Comparison of ENCODE assay signal across 28 cellular contexts in genomic region chr7:12941512-12941911, GRCh38.
DNase-seq lines count a peak whose midpoint lies in the region; ATAC-seq, FAIRE-seq and TF ChIP-seq lines count a peak whose summit lies in the region.
"Had no signal": no experiment of that assay in that cellular context is flagged by ENCODE, and none has a peak within 500 bp of the region (broad histone marks: within the 10 kb centered on the region; RNA-seq: fewer than 3 reads in every experiment).

No MANE protein-coding gene starts in this region.

- H3K27ac Mint-ChIP-seq in activated naive CD8-positive, alpha-beta T cell treated with anti-CD3 and anti-CD28 coated beads, Interleukin-2, amount 50 U/mL, for 24 hours, result no peak overlapping the region
- H3K27ac Mint-ChIP-seq in natural killer cell, result no peak overlapping the region
- H3K27ac Mint-ChIP-seq: activated naive CD4-positive, alpha-beta T cell treated with anti-CD3 and anti-CD28 coated beads for 36 hours; CD8-positive, alpha-beta T cell; T-helper 1 cell treated with Interleukin-12 subunit alpha and Interleukin-12 subunit beta and Interleukin-4 antibody, amounts not matched to agents 30 μg/mL and 1 μg/mL, for 36 hours had no signal

- no peaks in the 10 kb centered on the region for H3K36me3 Mint-ChIP-seq in activated naive CD8-positive, alpha-beta T cell treated with anti-CD3 and anti-CD28 coated beads, Interleukin-2, amount 50 U/mL, for 24 hours (ENCODE audit: low read depth)
- H3K36me3 Mint-ChIP-seq in natural killer cell, result no peaks in the 10 kb centered on the region
- H3K36me3 Mint-ChIP-seq: CD8-positive, alpha-beta T cell had no signal

- TF ChIP-seq CTCF in fibroblast of villous mesenchyme (IDR thresholded peaks at IDR 0.05; ENCODE audit: insufficient read depth, low read depth, low read length) (no peak), pancreas (IDR thresholded peaks at IDR 0.05) (no peak), natural killer cell (IDR thresholded peaks at IDR 0.05) (no peak)

- peaks cover 17 to 24% (median 21%) of the 10 kb centered on the region in 3 donors for H3K4me1 ChIP-seq in pancreas
- H3K4me1 ChIP-seq: parathyroid adenoma had no signal

- H3K27ac ChIP-seq in pancreas, result peak overlapping the region in 1 of 4 donors; percentile 56
- H3K27ac ChIP-seq: A549, left ventricle myocardium inferior, parathyroid adenoma, sigmoid colon, stomach had no signal

- H3K9me3 ChIP-seq in pancreas, result no peaks in the 10 kb centered on the region
- H3K9me3 ChIP-seq: sigmoid colon, transverse colon had no signal

- DNase-seq in HPDE6-E6E7 (ENCODE audit: extremely low spot score), result peak; percentile 39
- peak; percentile 53 for DNase-seq in amniotic epithelial cell (ENCODE audit: low read depth)
- DNase-seq in fibroblast of villous mesenchyme (ENCODE audit: low read depth), result peak; percentile 19
- no peak for DNase-seq in pancreas
- no peak for DNase-seq in NCI-H526 (lab: John Stamatoyannopoulos, UW)
- no peak for DNase-seq in activated naive CD8-positive, alpha-beta T cell treated with anti-CD3 and anti-CD28 coated beads, Interleukin-2, amount 50 U/mL, for 24 hours
- no peak for DNase-seq in natural killer cell
- DNase-seq: activated CD4-positive, alpha-beta T cell treated with anti-CD3 and anti-CD28 coated beads for 4 hours; activated naive CD4-positive, alpha-beta T cell treated with anti-CD3 and anti-CD28 coated beads for 36 hours; activated T-cell treated with anti-CD3 and anti-CD28 coated beads, Interleukin-2, amount 50 U/mL, for 48 hours; amygdala; caudate nucleus; CD8-positive, alpha-beta T cell; DMS 273 treated with DMSO at 0.1 percent for 48 hours; foreskin fibroblast; KG1; left ventricle myocardium inferior; NCI-H2171; NCI-H524 treated with DMSO at 0.1 percent for 48 hours; sigmoid colon; stimulated activated CD8-positive, alpha-beta memory T cell treated with anti-CD3 and anti-CD28 coated beads, Interleukin-4, amount 100 ng/mL, for 48 hours; stomach; transverse colon had no signal

- H3K36me3 ChIP-seq in pancreas, result no peaks in the 10 kb centered on the region
- H3K36me3 ChIP-seq: left ventricle myocardium inferior, sigmoid colon, stomach, transverse colon had no signal

- no peak overlapping the region for H3K4me3 ChIP-seq in fibroblast of villous mesenchyme (ENCODE audit: low read depth, low read length)
- no peak overlapping the region for H3K4me3 ChIP-seq in pancreas
- H3K4me3 ChIP-seq: A549, left ventricle myocardium inferior, sigmoid colon, stomach, transverse colon had no signal

- peaks cover 6% of the 10 kb centered on the region for H3K9me3 Mint-ChIP-seq in activated naive CD8-positive, alpha-beta T cell treated with anti-CD3 and anti-CD28 coated beads, Interleukin-2, amount 50 U/mL, for 24 hours
- H3K9me3 Mint-ChIP-seq in natural killer cell, result peaks cover 10 to 18% of the 10 kb centered on the region in 2 donors
- H3K9me3 Mint-ChIP-seq: activated naive CD4-positive, alpha-beta T cell treated with anti-CD3 and anti-CD28 coated beads for 36 hours; T-helper 1 cell treated with Interleukin-12 subunit alpha and Interleukin-12 subunit beta and Interleukin-4 antibody, amounts not matched to agents 30 μg/mL and 1 μg/mL, for 36 hours had no signal

- no peak for FAIRE-seq in pancreas (lab: Jason Lieb, UNC)

- H3K27me3 Mint-ChIP-seq in activated naive CD8-positive, alpha-beta T cell treated with anti-CD3 and anti-CD28 coated beads, Interleukin-2, amount 50 U/mL, for 24 hours, result no peaks in the 10 kb centered on the region
- H3K27me3 Mint-ChIP-seq in natural killer cell (ENCODE audit: low read depth in 2 of 2), result no peaks in the 10 kb centered on the region

- no peak overlapping the region for H3K4me3 Mint-ChIP-seq in activated naive CD8-positive, alpha-beta T cell treated with anti-CD3 and anti-CD28 coated beads, Interleukin-2, amount 50 U/mL, for 24 hours
- H3K4me3 Mint-ChIP-seq in natural killer cell, result no peak overlapping the region
- H3K4me3 Mint-ChIP-seq: activated naive CD4-positive, alpha-beta T cell treated with anti-CD3 and anti-CD28 coated beads for 36 hours; CD8-positive, alpha-beta T cell; nephron; T-helper 1 cell treated with Interleukin-12 subunit alpha and Interleukin-12 subunit beta and Interleukin-4 antibody, amounts not matched to agents 30 μg/mL and 1 μg/mL, for 36 hours had no signal

- 28 to 40% methylated on average over 8 of the region's 8 CpGs for WGBS in pancreas, 2 donors

- ATAC-seq in pancreas (peak; percentile 57 to 77 (median 64)), HG02973 (IDR thresholded peaks at IDR 0.05; ENCODE audit: unreplicated experiment) (no peak), natural killer cell (no peak)
- ATAC-seq in activated naive CD8-positive, alpha-beta T cell treated with anti-CD3 and anti-CD28 coated beads, Interleukin-2, amount 50 U/mL, for 24 hours, result no peak
- ATAC-seq: A549; CD8-positive, alpha-beta T cell had no signal

- H3K27me3 ChIP-seq in pancreas, result no peaks in the 10 kb centered on the region
- H3K27me3 ChIP-seq: sigmoid colon, stomach, transverse colon had no signal

- no peaks in the 10 kb centered on the region for H3K4me1 Mint-ChIP-seq in activated naive CD8-positive, alpha-beta T cell treated with anti-CD3 and anti-CD28 coated beads, Interleukin-2, amount 50 U/mL, for 24 hours
- no peaks in the 10 kb centered on the region for H3K4me1 Mint-ChIP-seq in natural killer cell

- intact Hi-C loops in pancreas (cut with DNase I), result no loop called here
- intact Hi-C loops in natural killer cell (cut with micrococcal nuclease), result no loop called here

Comparison
In these comparisons a context has a peak if more than half of its experiments do, and no peak if none do; other contexts are left out.
1. DNase-seq: peak in HPDE6-E6E7 (single experiment), amniotic epithelial cell (single experiment) and fibroblast of villous mesenchyme (single experiment); none in pancreas (0 of 6), NCI-H526 (0 of 2), activated naive CD8-positive, alpha-beta T cell treated with anti-CD3 and anti-CD28 coated beads, Interleukin-2, amount 50 U/mL, for 24 hours (single experiment) and natural killer cell (single experiment).
2. ATAC-seq: peak in pancreas (4 of 4); none in HG02973 (single experiment), activated naive CD8-positive, alpha-beta T cell treated with anti-CD3 and anti-CD28 coated beads, Interleukin-2, amount 50 U/mL, for 24 hours (single experiment) and natural killer cell (0 of 3).